In genomic region chr15:44038801-44039200, GRCh38 we compare ENCODE assay signal across 13 cellular contexts.
DNase-seq lines count a peak whose midpoint lies in the region; ATAC-seq, FAIRE-seq and TF ChIP-seq lines count a peak whose summit lies in the region.
"Had no signal": no experiment of that assay in that cellular context is flagged by ENCODE, and none has a peak within 500 bp of the region (broad histone marks: within the 10 kb centered on the region; RNA-seq: fewer than 3 reads in every experiment).

No MANE protein-coding gene starts in this region.

- TF ChIP-seq EP300 in gastroesophageal sphincter (IDR thresholded peaks at IDR 0.05): no peak

- H3K4me3 ChIP-seq in bronchial epithelial cell (ENCODE audit: low read depth, low read length) (no peak overlapping the region), left lung (no peak overlapping the region), gastroesophageal sphincter (no peak overlapping the region)

- TF ChIP-seq POLR2A in gastroesophageal sphincter (IDR thresholded peaks at IDR 0.05): no peak

- H3K9me3 ChIP-seq in left lung (no peaks in the 10 kb centered on the region), gastroesophageal sphincter (no peaks in the 10 kb centered on the region)
- H3K9me3 ChIP-seq: right atrium auricular region had no signal

- intact Hi-C loops in left lung (cut with DNase I): no loop called here

- 40% methylated on average over 2 of the region's 7 CpGs; no CpG with 5 or more reads in 1 of the 2 donors for WGBS in gastroesophageal sphincter (ENCODE audit: low coverage in 1 of 2), 2 donors

- H3K36me3 ChIP-seq in bronchial epithelial cell (ENCODE audit: control insufficient read depth, insufficient read depth, low read length) (no peaks in the 10 kb centered on the region), left lung (no peaks in the 10 kb centered on the region), gastroesophageal sphincter (no peaks in the 10 kb centered on the region)
- H3K36me3 ChIP-seq: right atrium auricular region had no signal

- no peak overlapping the region for H3K27ac ChIP-seq in left lung
- H3K27ac ChIP-seq in gastroesophageal sphincter: no peak overlapping the region

- in situ Hi-C loops in Caki2 (cut with HindIII; ENCODE audit: low pct_unique_long_range_greater_than_20kb, low sequenced_read_pairs): no loop called here

- no peaks in the 10 kb centered on the region for H3K4me1 ChIP-seq in left lung
- H3K4me1 ChIP-seq in gastroesophageal sphincter: peaks cover 0 to 11% (median 0%) of the 10 kb centered on the region in 3 donors

- peak; percentile 77 for DNase-seq in Caki2 (ENCODE audit: low read depth)
- DNase-seq in NCI-H2171 (lab: John Stamatoyannopoulos, UW): peak; percentile 22
- peak; percentile 31 for DNase-seq in bronchial epithelial cell (ENCODE audit: low read depth)
- peak in 1 of 2 donors; percentile 36 for DNase-seq in left lung
- no peak for DNase-seq in activated CD4-positive, CD25-positive, alpha-beta regulatory T cell treated with anti-CD3 and anti-CD28 coated beads, Interleukin-2, amount 50 U/mL, for 72 hours
- DNase-seq in activated naive CD4-positive, alpha-beta T cell treated with Interleukin-2 at 50 U/mL for 16 hours: no peak
- DNase-seq in HTR-8/SVneo (ENCODE audit: insufficient read length, low spot score): no peak
- DNase-seq: amygdala, MV-4-11, OCI-M1 had no signal

- no peaks in the 10 kb centered on the region for H3K27me3 ChIP-seq in bronchial epithelial cell (ENCODE audit: control insufficient read depth, insufficient read depth, low read length)
- peaks cover 0 to 14% of the 10 kb centered on the region in 2 donors for H3K27me3 ChIP-seq in left lung
- H3K27me3 ChIP-seq in gastroesophageal sphincter: peaks cover 11% of the 10 kb centered on the region
- H3K27me3 ChIP-seq: right atrium auricular region had no signal

- ATAC-seq in left lung (peak; percentile 84), gastroesophageal sphincter (no peak)

- TF ChIP-seq CTCF in bronchial epithelial cell (IDR thresholded peaks at IDR 0.05; ENCODE audit: insufficient read depth, low read length, severe bottlenecking) (no peak), left lung (IDR thresholded peaks at IDR 0.05) (no peak), gastroesophageal sphincter (IDR thresholded peaks at IDR 0.05) (no peak)

- no peak for FAIRE-seq in bronchial epithelial cell (lab: Jason Lieb, UNC)
- FAIRE-seq in HTR-8/SVneo (lab: Jason Lieb, UNC): no peak
- FAIRE-seq: H54 had no signal

Comparison
In these comparisons a context has a peak if more than half of its experiments do, and no peak if none do; other contexts are left out.
1. DNase-seq: peak in Caki2 (single experiment), NCI-H2171 (single experiment) and bronchial epithelial cell (single experiment); none in activated CD4-positive, CD25-positive, alpha-beta regulatory T cell treated with anti-CD3 and anti-CD28 coated beads, Interleukin-2, amount 50 U/mL, for 72 hours (single experiment), activated naive CD4-positive, alpha-beta T cell treated with Interleukin-2 at 50 U/mL for 16 hours (single experiment) and HTR-8/SVneo (single experiment).